ENCODE assay signal across 8 cellular contexts in genomic region chr10:126904807-126905686, GRCh38. TPM values are rescaled to one million over a fixed set of nuclear protein-coding genes. Genes with fewer than 3 reads are reported as not detected.
DNase-seq lines count a peak whose midpoint lies in the region; ATAC-seq and TF ChIP-seq lines count a peak whose summit lies in the region.

TSS of gene DOCK1 (plus strand) at chr10:126905428. CDS start at chr10:126905518, 90 bp downstream.

- intact Hi-C loops in Panc1 (cut with micrococcal nuclease; ENCODE audit: unreplicated experiment) = no loop called here
- intact Hi-C loops in left colon (cut with DNase I, micrococcal nuclease) = no loop called here

- peak within 1 kb of the TSS; percentile 83 for H3K27ac ChIP-seq in Panc1 (ENCODE audit: low read length)
- H3K27ac ChIP-seq in duodenal mucosa (ENCODE audit: low read depth, low read length) = no peak within 1 kb of the TSS

- H3K4me3 ChIP-seq in Panc1 (ENCODE audit: low read depth in 2 of 2, low read length in 2 of 2) (peak within 1 kb of the TSS; percentile 79 to 84), duodenal mucosa (ENCODE audit: low read depth in 1 of 2, low read length in 2 of 2) (peak within 1 kb of the TSS; percentile 68)

- ATAC-seq in Panc1 (peak; percentile 95), left colon (peak; percentile 89), GM18520 (IDR thresholded peaks at IDR 0.05; ENCODE audit: unreplicated experiment) (no peak)
- no peak for ATAC-seq in stimulated activated naive B cell treated with anti-CD40 and anti-IgM and Interleukin-4, amounts not matched to agents 10 μg/mL and 1 μg/mL and 100 μg/mL, for 72 hours (replicated peaks)

- CTCF ChIA-PET in Panc1 (lab: Charles Lee) = no interaction called here

- H3K36me3 ChIP-seq in Panc1 (ENCODE audit: control insufficient read depth, insufficient read depth, low read length) (no peaks in the 10 kb centered on the region; the same call in 1 of the 2 replicates), duodenal mucosa (ENCODE audit: control insufficient read depth in 1 of 2, insufficient read depth in 2 of 2, low read length in 2 of 2) (no peaks in the 10 kb centered on the region)

- H3K9me3 ChIP-seq in Panc1 (ENCODE audit: control insufficient read depth, insufficient read depth, low read depth, low read length) (no peaks in the 10 kb centered on the region), duodenal mucosa (ENCODE audit: control insufficient read depth in 1 of 2, low read length in 2 of 2) (no peaks in the 10 kb centered on the region)

- H3K4me1 Mint-ChIP-seq in stimulated activated naive B cell treated with anti-CD40 and anti-IgM and Interleukin-4, amounts not matched to agents 10 μg/mL and 1 μg/mL and 100 μg/mL, for 72 hours = peaks cover 0 to 5% of the 10 kb centered on the region in 2 donors

- BruUV-seq in Panc1 (replicated peaks; lab: Mats Ljungman, UMichigan) = no TSS peak

- peaks cover 0 to 2% of the 10 kb centered on the region in 2 donors for H3K9me3 Mint-ChIP-seq in stimulated activated naive B cell treated with anti-CD40 and anti-IgM and Interleukin-4, amounts not matched to agents 10 μg/mL and 1 μg/mL and 100 μg/mL, for 72 hours

- TF ChIP-seq CTCF in Panc1 (IDR thresholded peaks at IDR 0.05) = no peak

- H3K36me3 Mint-ChIP-seq in stimulated activated naive B cell treated with anti-CD40 and anti-IgM and Interleukin-4, amounts not matched to agents 10 μg/mL and 1 μg/mL and 100 μg/mL, for 72 hours = peaks cover 5 to 6% of the 10 kb centered on the region in 2 donors

- peak within 1 kb of the TSS; percentile 79 to 80 for H3K4me3 Mint-ChIP-seq in stimulated activated naive B cell treated with anti-CD40 and anti-IgM and Interleukin-4, amounts not matched to agents 10 μg/mL and 1 μg/mL and 100 μg/mL, for 72 hours

- H3K27me3 ChIP-seq in Panc1 (ENCODE audit: control insufficient read depth, insufficient read depth, low read length) (no peaks in the 10 kb centered on the region), duodenal mucosa (ENCODE audit: control insufficient read depth in 1 of 2, insufficient read depth in 2 of 2, low read length in 2 of 2) (no peaks in the 10 kb centered on the region)

- H3K9ac ChIP-seq in duodenal mucosa (ENCODE audit: low read depth in 1 of 2, low read length in 2 of 2) = peak within 1 kb of the TSS; percentile 32 to 38

- DNase-seq in H4 (ENCODE audit: low spot score) (peak; percentile 58), Panc1 (ENCODE audit: low read depth, low spot score) (no peak), left colon (peak; percentile 67 to 78), NCI-H1694 treated with DMSO at 0.1 percent for 48 hours (lab: John Stamatoyannopoulos, UW) (no peak), HUDEP-2 (lab: John Stamatoyannopoulos, UW; ENCODE audit: unreplicated experiment in 76 of 76) (no peak)
- DNase-seq in stimulated activated naive B cell treated with anti-CD40 and anti-IgM and Interleukin-4, amounts not matched to agents 10 μg/mL and 1 μg/mL and 100 μg/mL, for 72 hours = no peak

- peaks cover 27% of the 10 kb centered on the region for H3K4me1 ChIP-seq in Panc1 (ENCODE audit: control insufficient read depth, insufficient read depth, low read length)
- H3K4me1 ChIP-seq in duodenal mucosa (ENCODE audit: control insufficient read depth in 1 of 2, insufficient read depth in 2 of 2, low read length in 2 of 2) = peaks cover 0 to 13% of the 10 kb centered on the region in 2 donors

- H3K27ac Mint-ChIP-seq in stimulated activated naive B cell treated with anti-CD40 and anti-IgM and Interleukin-4, amounts not matched to agents 10 μg/mL and 1 μg/mL and 100 μg/mL, for 72 hours = no peak within 1 kb of the TSS

- in situ Hi-C loops in Panc1 (cut with HindIII; ENCODE audit: low pct_unique_long_range_greater_than_20kb, low sequenced_read_pairs) = no loop called here

- H3K27me3 Mint-ChIP-seq in stimulated activated naive B cell treated with anti-CD40 and anti-IgM and Interleukin-4, amounts not matched to agents 10 μg/mL and 1 μg/mL and 100 μg/mL, for 72 hours = peaks cover 32 to 48% of the 10 kb centered on the region in 2 donors

- POLR2A ChIA-PET in Panc1 (lab: Charles Lee) = interaction anchor here (0.6 kb wide), 1 partner anchor 711 kb away, joined by 12 read pairs; no protein-coding TSS in a partner anchor

RNA-seq across cellular contexts. Expression of gene DOCK1, which starts in this region (rescaled TPM):
- 28.9 and 34.4 TPM in 2 replicates for total RNA-seq in H4 (2014; rRNA removed; shearing (Covaris generic))
- 67.6 TPM for total RNA-seq in Panc1 (2021; ENCODE audit: unreplicated experiment)
- polyA plus RNA-seq in Panc1 (2012; ENCODE audit: insufficient read length) = 42.9 TPM
- 10 to 100 TPM; 64.0 to 65.8 TPM for total RNA-seq in left colon

Comparison
In these comparisons a context has a peak if more than half of its experiments do, and no peak if none do; other contexts are left out.
1. DNase-seq: peak in H4 (single experiment) and left colon (2 of 2); none in Panc1 (single experiment), stimulated activated naive B cell treated with anti-CD40 and anti-IgM and Interleukin-4, amounts not matched to agents 10 μg/mL and 1 μg/mL and 100 μg/mL, for 72 hours (single experiment), NCI-H1694 treated with DMSO at 0.1 percent for 48 hours (single experiment) and HUDEP-2 (0 of 76).
2. ATAC-seq: peak in Panc1 (single experiment) and left colon (single experiment); none in stimulated activated naive B cell treated with anti-CD40 and anti-IgM and Interleukin-4, amounts not matched to agents 10 μg/mL and 1 μg/mL and 100 μg/mL, for 72 hours (0 of 2) and GM18520 (single experiment).